Comparison of ENCODE assay signal across 34 cellular contexts in the genomic region with DNA sequence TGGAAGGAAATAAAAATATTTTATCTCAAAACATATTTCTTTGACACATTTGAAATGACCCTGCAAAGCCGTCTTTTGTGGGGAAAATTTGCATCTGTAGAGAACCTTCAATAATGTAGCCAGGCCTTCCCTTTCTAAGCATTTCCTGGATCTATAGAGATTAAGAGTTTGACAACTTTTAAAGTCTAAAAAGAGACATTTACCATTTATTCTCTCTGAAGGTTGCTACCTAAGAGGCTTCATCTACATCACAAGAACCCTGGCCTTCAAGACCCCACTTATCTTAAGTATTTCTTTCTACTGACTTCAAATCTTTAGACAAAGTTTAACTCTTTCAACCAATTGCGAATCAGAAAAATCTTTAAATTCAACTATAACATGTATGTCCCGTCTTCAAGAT.
"Had no signal": no experiment of that assay in that cellular context is flagged by ENCODE, and none has a peak within 500 bp of the region (broad histone marks: within the 10 kb centered on the region; RNA-seq: fewer than 3 reads in every experiment).

No MANE protein-coding gene starts in this region.

- H3K27me3 ChIP-seq: body of pancreas, esophagus squamous epithelium, heart right ventricle, sigmoid colon, tibial artery had no signal

- H3K27ac ChIP-seq: body of pancreas, epithelial cell of prostate, esophagus squamous epithelium, heart right ventricle, pancreas, prostate gland, sigmoid colon, tibial artery had no signal

- FAIRE-seq: colon, endometrium, keratinocyte, pancreas, small intestine had no signal

- H3K4me1 ChIP-seq: body of pancreas, esophagus squamous epithelium, heart right ventricle, pancreas, prostate gland, sigmoid colon, tibial artery had no signal

- H3K27ac Mint-ChIP-seq: activated naive CD8-positive, alpha-beta T cell; mesothelial cell of epicardium; naive B cell; stimulated activated memory B cell treated with anti-CD40 and anti-IgM and Interleukin-4, amounts not matched to agents 10 μg/mL and 1 μg/mL and 100 μg/mL, for 72 hours; stimulated activated naive CD8-positive, alpha-beta T cell treated with anti-CD3 and anti-CD28 coated beads, Interleukin-15, amount 100 ng/mL, for 72 hours had no signal

- H3K36me3 Mint-ChIP-seq: activated naive CD8-positive, alpha-beta T cell; mesothelial cell of epicardium; naive B cell; stimulated activated memory B cell treated with anti-CD40 and anti-IgM and Interleukin-4, amounts not matched to agents 10 μg/mL and 1 μg/mL and 100 μg/mL, for 72 hours had no signal

- H3K9me3 Mint-ChIP-seq: stimulated activated naive CD8-positive, alpha-beta T cell treated with anti-CD3 and anti-CD28 coated beads, Interleukin-15, amount 100 ng/mL, for 72 hours had no signal

- DNase-seq: activated CD4-positive, alpha-beta T cell treated with anti-CD3 and anti-CD28 coated beads for 4 hours; activated CD4-positive, alpha-beta T cell treated with anti-CD3 and anti-CD28 coated beads, Interleukin-2, amount 50 U/mL, for 4 hours; activated CD8-positive, alpha-beta memory T cell treated with anti-CD3 and anti-CD28 coated beads for 24 hours; activated effector memory CD4-positive, alpha-beta T cell treated with Interleukin-2 at 50 U/mL for 16 hours; activated naive CD4-positive, alpha-beta T cell treated with Interleukin-2 at 50 U/mL for 16 hours; anterior cingulate cortex; body of pancreas; dermis blood vessel endothelial cell; effector CD4-positive, alpha-beta T cell; esophagus squamous epithelium; foreskin melanocyte; heart right ventricle; left cardiac atrium; mammary epithelial cell; naive B cell; nucleus accumbens; pancreas; retina; sigmoid colon; small intestine; stimulated activated CD4-positive, alpha-beta T cell treated with anti-CD3 and anti-CD28 coated beads, Interleukin-1b, Interleukin-23, amount 100 ng/mL, for 48 hours; stimulated activated CD4-positive, alpha-beta T cell treated with anti-CD3 and anti-CD28 coated beads, Interleukin-4, amount 100 ng/mL, for 4 hours; stimulated activated CD8-positive, alpha-beta memory T cell treated with anti-CD3 and anti-CD28 coated beads, Interleukin-4, amount 100 ng/mL, for 48 hours; stimulated activated naive CD8-positive, alpha-beta T cell treated with anti-CD3 and anti-CD28 coated beads, Interleukin-15, amount 100 ng/mL, for 72 hours; substantia nigra; tibial artery had no signal

- H3K9me3 ChIP-seq: body of pancreas, esophagus squamous epithelium, heart right ventricle, pancreas, prostate gland, sigmoid colon, tibial artery had no signal

- H3K4me1 Mint-ChIP-seq: naive B cell; stimulated activated memory B cell treated with anti-CD40 and anti-IgM and Interleukin-4, amounts not matched to agents 10 μg/mL and 1 μg/mL and 100 μg/mL, for 72 hours; stimulated activated naive CD8-positive, alpha-beta T cell treated with anti-CD3 and anti-CD28 coated beads, Interleukin-15, amount 100 ng/mL, for 72 hours had no signal

- H3K4me3 Mint-ChIP-seq: activated naive CD8-positive, alpha-beta T cell; mesothelial cell of epicardium; stimulated activated memory B cell treated with anti-CD40 and anti-IgM and Interleukin-4, amounts not matched to agents 10 μg/mL and 1 μg/mL and 100 μg/mL, for 72 hours; stimulated activated naive CD8-positive, alpha-beta T cell treated with anti-CD3 and anti-CD28 coated beads, Interleukin-15, amount 100 ng/mL, for 72 hours had no signal

- H3K36me3 ChIP-seq: esophagus squamous epithelium, heart right ventricle, pancreas, prostate gland, sigmoid colon, tibial artery had no signal

- H3K4me3 ChIP-seq: body of pancreas, esophagus squamous epithelium, heart right ventricle, pancreas, prostate gland, sigmoid colon, tibial artery had no signal

- ATAC-seq: body of pancreas; heart right ventricle; left cardiac atrium; pancreas; stimulated activated memory B cell treated with anti-CD40 and anti-IgM and Interleukin-4, amounts not matched to agents 10 μg/mL and 1 μg/mL and 100 μg/mL, for 72 hours; stimulated activated naive CD8-positive, alpha-beta T cell treated with anti-CD3 and anti-CD28 coated beads, Interleukin-15, amount 100 ng/mL, for 72 hours had no signal

- H3K27me3 Mint-ChIP-seq: activated naive CD8-positive, alpha-beta T cell; naive B cell; stimulated activated memory B cell treated with anti-CD40 and anti-IgM and Interleukin-4, amounts not matched to agents 10 μg/mL and 1 μg/mL and 100 μg/mL, for 72 hours; stimulated activated naive CD8-positive, alpha-beta T cell treated with anti-CD3 and anti-CD28 coated beads, Interleukin-15, amount 100 ng/mL, for 72 hours had no signal
